Comparison of ENCODE assay signal across 22 cellular contexts in genomic region chr17:36813957-36814356, GRCh38.
DNase-seq lines count a peak whose midpoint lies in the region; FAIRE-seq and TF ChIP-seq lines count a peak whose summit lies in the region.
"Had no signal": no experiment of that assay in that cellular context is flagged by ENCODE, and none has a peak within 500 bp of the region (broad histone marks: within the 10 kb centered on the region; RNA-seq: fewer than 3 reads in every experiment).

No MANE protein-coding gene starts in this region.

- TF ChIP-seq RAD21 in H1 (IDR thresholded peaks at IDR 0.05 in 1 of 2, conservative IDR thresholded peaks at IDR 0.05 in 1 of 2; ENCODE audit: low read depth in 2 of 2, low read length in 2 of 2) = no peak

- H2AFZ ChIP-seq in H1 (ENCODE audit: low read length) = no peak overlapping the region
- H2AFZ ChIP-seq in neuronal stem cell (ENCODE audit: low read length) = no peak overlapping the region

- H3K14ac ChIP-seq in H1 (ENCODE audit: insufficient read length) (no peak overlapping the region), neuronal stem cell (ENCODE audit: low read length) (no peak overlapping the region)

- H3K79me1 ChIP-seq in H1 (ENCODE audit: low read depth, low read length) = 0 out of 2 replicates have a peak, but pooled peaks cover 2% of the 10 kb centered on the region
- no peaks in the 10 kb centered on the region for H3K79me1 ChIP-seq in neuronal stem cell (ENCODE audit: low read depth, low read length)

- peak overlapping the region; percentile 62; the same call in 1 of the 2 replicates for H2BK20ac ChIP-seq in H1 (ENCODE audit: low read length)

- peak; percentile 14 for DNase-seq in NCI-H1436 (lab: John Stamatoyannopoulos, UW)
- DNase-seq in NCI-H1436 treated with DMSO at 0.1 percent for 48 hours (lab: John Stamatoyannopoulos, UW) = no peak
- no peak for DNase-seq in H1 (ENCODE audit: low read depth in 1 of 2, low spot score in 2 of 2)
- DNase-seq in neuronal stem cell (ENCODE audit: low spot score) = no peak
- DNase-seq in T-helper 1 cell = no peak
- DNase-seq in MCF 10A (ENCODE audit: unreplicated experiment) = no peak
- no peak for DNase-seq in cerebellar cortex (ENCODE audit: low spot score)
- DNase-seq: AML-193; Caco-2; CD4-positive, alpha-beta T cell; GOT3; HCEC 1CT; HFFc6; IMR-90 had no signal

- H2AK5ac ChIP-seq in H1 (ENCODE audit: low read depth, low read length) = no peak overlapping the region
- no peak overlapping the region for H2AK5ac ChIP-seq in neuronal stem cell (ENCODE audit: low read depth, low read length)

- no peak overlapping the region for H4K5ac ChIP-seq in H1 (ENCODE audit: insufficient read length, low read depth, low read length)

- no peak for TF ChIP-seq EP300 in H1 (IDR thresholded peaks at IDR 0.05; ENCODE audit: borderline replicate concordance in 1 of 2, low read depth in 2 of 2, low read length in 2 of 2)

- H2BK120ac ChIP-seq in H1 (replicated peaks; ENCODE audit: low read depth, low read length) = peak overlapping the region; percentile 26
- H2BK120ac ChIP-seq in neuronal stem cell (ENCODE audit: low read depth, low read length) = no peak overlapping the region

- peak overlapping the region; percentile 52; the same call in 1 of the 2 replicates for H2BK12ac ChIP-seq in H1 (ENCODE audit: low read depth, low read length)
- H2BK12ac ChIP-seq in neuronal stem cell (ENCODE audit: low read length) = no peak overlapping the region

- 0 out of 2 replicates have a peak, but pooled peaks cover 2% of the 10 kb centered on the region for H3K23me2 ChIP-seq in H1 (ENCODE audit: low read depth, low read length)

- no peaks in the 10 kb centered on the region for H3K36me3 Mint-ChIP-seq in MCF 10A (ENCODE audit: insufficient read depth, unreplicated experiment)

- H3K27me3 ChIP-seq in H1 (replicated peaks in 1 of 4; ENCODE audit: control insufficient read depth in 3 of 4, extremely low read depth in 1 of 4, insufficient read depth in 3 of 4, low read length in 3 of 4) (peaks cover 0 to 9% (median 5%) of the 10 kb centered on the region in 4 experiments; a peak in 4 of 7 replicates), neuronal stem cell (ENCODE audit: control insufficient read depth in 3 of 3, insufficient read depth in 3 of 3, low read depth in 1 of 3, low read length in 3 of 3) (peaks cover 0 to 87% (median 11%) of the 10 kb centered on the region in 3 experiments)

- peaks cover 0 to 2% of the 10 kb centered on the region in 2 experiments for H4K20me1 ChIP-seq in H1 (replicated peaks in 1 of 2; ENCODE audit: control insufficient read depth in 1 of 2, insufficient read depth in 2 of 2, low read length in 2 of 2)

- no peaks in the 10 kb centered on the region for H3K4me1 Mint-ChIP-seq in MCF 10A (ENCODE audit: insufficient read depth, unreplicated experiment)

- H3K9me3 ChIP-seq in H1 (ENCODE audit: insufficient read depth in 2 of 2, low read depth in 1 of 2, low read length in 1 of 2) (no peaks in the 10 kb centered on the region), neuronal stem cell (replicated peaks in 1 of 2; ENCODE audit: control insufficient read depth in 2 of 2, insufficient read depth in 1 of 2, low read depth in 1 of 2, low read length in 2 of 2) (peaks cover 0 to 3% of the 10 kb centered on the region in 2 donors)
- H3K9me3 ChIP-seq: A549, Caco-2 had no signal

- H3K4me2 ChIP-seq in H1 (ENCODE audit: insufficient read depth in 1 of 2, low read depth in 2 of 2, low read length in 2 of 2) = 0 out of 4 replicates have a peak overlapping the region, but pooled peaks of 1 of the 2 experiments have one; percentile 20
- no peak overlapping the region for H3K4me2 ChIP-seq in neuronal stem cell (ENCODE audit: insufficient read depth, low read length, poor library complexity, severe bottlenecking)
- H3K4me2 ChIP-seq: A549 had no signal

- H3K23ac ChIP-seq in H1 (ENCODE audit: insufficient read length) (no peak overlapping the region), neuronal stem cell (ENCODE audit: low read depth, low read length, poor library complexity) (no peak overlapping the region)

- H3K56ac ChIP-seq in H1 (replicated peaks; ENCODE audit: insufficient read length, low read depth, low read length) = no peak overlapping the region

- H3K27ac ChIP-seq in H1 (ENCODE audit: low read depth, low read length) (no peak overlapping the region), neuronal stem cell (replicated peaks; ENCODE audit: low read length) (no peak overlapping the region)
- H3K27ac ChIP-seq: 22Rv1, A549, C4-2B had no signal

- H3K4me3 Mint-ChIP-seq in MCF 10A (ENCODE audit: unreplicated experiment) = no peak overlapping the region
- H3K4me3 Mint-ChIP-seq: CD4-positive, alpha-beta T cell; HFFc6 had no signal

- peak overlapping the region; percentile 3; the same call in 1 of the 2 replicates for H2BK5ac ChIP-seq in H1 (ENCODE audit: low read depth, low read length)
- no peak overlapping the region for H2BK5ac ChIP-seq in neuronal stem cell (ENCODE audit: low read length)

- CTCF ChIA-PET in H1 (lab: Charles Lee; ENCODE audit: partially characterized antibody) = interaction anchor here (0.8 to 2.5 kb wide), 3 partner anchors 11 to 233 kb away, joined by 3 to 7 read pairs (median 3); no protein-coding TSS in a partner anchor
- CTCF ChIA-PET in MCF 10A (lab: Yijun Ruan, JAX) = no interaction called here

- no peak for TF ChIP-seq CTCF in H1 (IDR thresholded peaks at IDR 0.05; ENCODE audit: control extremely low read depth in 1 of 3, insufficient read depth in 1 of 3, low read depth in 1 of 3, low read length in 3 of 3)
- no peak for TF ChIP-seq CTCF in MCF 10A (IDR thresholded peaks at IDR 0.05; ENCODE audit: unreplicated experiment)

- WGBS in H1 (ENCODE audit: extremely low coverage in 1 of 2, insufficient coverage in 1 of 2, insufficient read length in 1 of 2, insufficient replicate concordance in 2 of 2, low coverage in 1 of 2, low lambda C conversion rate in 2 of 2, missing lambda C conversion rate in 1 of 2), 2 experiments = 64% methylated on average over 12 of the region's 12 CpGs; no CpG with 5 or more reads in 1 of the 2 experiments
- WGBS in neuronal stem cell (ENCODE audit: extremely low coverage in 2 of 2, insufficient read length in 2 of 2, insufficient replicate concordance in 1 of 2), 2 donors = no CpG with 5 or more reads among the region's 12 CpGs

- no peak overlapping the region for H3K27ac Mint-ChIP-seq in MCF 10A (ENCODE audit: low read depth, unreplicated experiment)
- H3K27ac Mint-ChIP-seq: CD4-positive, alpha-beta T cell; HFFc6 had no signal

- intact Hi-C loops in MCF 10A (cut with micrococcal nuclease) = no loop called here

- no peak overlapping the region for H3K4me3 ChIP-seq in H1 (ENCODE audit: extremely low read depth in 1 of 4, insufficient read depth in 2 of 4, low read depth in 3 of 4, low read length in 4 of 4)
- no peak overlapping the region for H3K4me3 ChIP-seq in neuronal stem cell (ENCODE audit: low read length in 2 of 2)
- H3K4me3 ChIP-seq: A549 had no signal

- H4K8ac ChIP-seq in H1 (ENCODE audit: extremely low read depth, insufficient read depth, low read length) (no peak overlapping the region), neuronal stem cell (ENCODE audit: low read depth, low read length) (no peak overlapping the region)

- no peaks in the 10 kb centered on the region for H3K36me3 ChIP-seq in H1 (ENCODE audit: control insufficient read depth in 2 of 4, insufficient read depth in 4 of 4, low read length in 3 of 4)
- no peaks in the 10 kb centered on the region for H3K36me3 ChIP-seq in neuronal stem cell (replicated peaks in 1 of 2; ENCODE audit: control insufficient read depth in 2 of 2, insufficient read depth in 2 of 2, low read length in 2 of 2)

- H2BK15ac ChIP-seq in H1 (ENCODE audit: low read length) = no peak overlapping the region
- no peak overlapping the region for H2BK15ac ChIP-seq in neuronal stem cell (ENCODE audit: low read length)

- H3K27me3 Mint-ChIP-seq in MCF 10A (ENCODE audit: insufficient read depth, unreplicated experiment) = peaks cover 68% of the 10 kb centered on the region

- H3K4me1 ChIP-seq in H1 (replicated peaks in 1 of 4; ENCODE audit: control insufficient read depth in 3 of 4, insufficient read depth in 4 of 4, low read length in 3 of 4) (peaks cover 3 to 30% (median 16%) of the 10 kb centered on the region in 4 experiments), neuronal stem cell (ENCODE audit: control insufficient read depth in 2 of 2, insufficient read depth in 1 of 2, low read depth in 1 of 2, low read length in 2 of 2) (peaks cover 0 to 22% of the 10 kb centered on the region in 2 donors)
- H3K4me1 ChIP-seq: A549, Caco-2 had no signal

- no peaks in the 10 kb centered on the region for H3K9me3 Mint-ChIP-seq in MCF 10A (ENCODE audit: unreplicated experiment)
- H3K9me3 Mint-ChIP-seq: CD4-positive, alpha-beta T cell; HFFc6 had no signal

- POLR2A ChIA-PET in H1 (lab: Charles Lee; ENCODE audit: partially characterized antibody) (interaction anchor here (1.0 kb wide), 1 partner anchor 58 kb away, joined by 4 read pairs; no protein-coding TSS in a partner anchor), MCF 10A (lab: Yijun Ruan, JAX) (interaction anchor here (0.5 kb wide), 1 partner anchor 230 kb away, joined by 3 read pairs; no protein-coding TSS in a partner anchor)

- no peak for FAIRE-seq in H1 (lab: Jason Lieb, UNC)
- FAIRE-seq: A549, D721Med, G401.6, GM12891, GM19239, HTR-8/SVneo had no signal

- H3K18ac ChIP-seq in H1 (ENCODE audit: extremely low read depth, low read length) = peak overlapping the region; percentile 26
- peak overlapping the region; percentile 74 for H3K18ac ChIP-seq in neuronal stem cell (ENCODE audit: low read length)

- TF ChIP-seq POLR2A in H1 (IDR thresholded peaks at IDR 0.05; ENCODE audit: control extremely low read depth in 1 of 2, low read depth in 2 of 2, low read length in 2 of 2) = no peak

- H4K91ac ChIP-seq in H1 (replicated peaks; ENCODE audit: insufficient read length, low read length) = peak overlapping the region; percentile 1
- H4K91ac ChIP-seq in neuronal stem cell (ENCODE audit: low read depth, low read length, poor library complexity) = no peak overlapping the region

- H3K9ac ChIP-seq in H1 (replicated peaks in 1 of 4; ENCODE audit: extremely low read depth in 1 of 4, low read depth in 3 of 4, low read length in 3 of 4) (no peak overlapping the region), neuronal stem cell (ENCODE audit: low read depth, low read length, poor library complexity) (no peak overlapping the region)

- BruUV-seq in MCF 10A (replicated peaks; lab: Mats Ljungman, UMichigan) = no TSS peak

- peak overlapping the region; percentile 24 for H3K4ac ChIP-seq in H1 (replicated peaks; ENCODE audit: insufficient read length, low read depth, low read length)
- H3K4ac ChIP-seq in neuronal stem cell (ENCODE audit: low read length) = no peak overlapping the region

- H3K79me2 ChIP-seq in H1 (ENCODE audit: control insufficient read depth in 1 of 2, insufficient read depth in 2 of 2, low read length in 2 of 2) = no peaks in the 10 kb centered on the region

TF ChIP-seq in H1, 55 proteins besides CTCF, POLR2A, EP300 and RAD21 (continues in another document):
- TF ChIP-seq MAFK (IDR thresholded peaks at IDR 0.05; ENCODE audit: low read depth, low read length) (no peak), SIN3A (conservative IDR thresholded peaks at IDR 0.05 in 1 of 2, IDR thresholded peaks at IDR 0.05 in 1 of 2; ENCODE audit: low read depth in 1 of 2, low read length in 2 of 2) (no peak), SAP30 (IDR thresholded peaks at IDR 0.05; ENCODE audit: insufficient read depth, insufficient replicate concordance, low read length) (no peak), TEAD4 (IDR thresholded peaks at IDR 0.05; ENCODE audit: low read depth, low read length) (no peak)
